In genomic region chr16:68985268-68985667, GRCh38 we compare ENCODE assay signal across 23 cellular contexts.
DNase-seq lines count a peak whose midpoint lies in the region; ATAC-seq and TF ChIP-seq lines count a peak whose summit lies in the region.
"Had no signal": no experiment of that assay in that cellular context is flagged by ENCODE, and none has a peak within 500 bp of the region (broad histone marks: within the 10 kb centered on the region; RNA-seq: fewer than 3 reads in every experiment).

No MANE protein-coding gene starts in this region.

- H3K27me3 Mint-ChIP-seq in activated CD4-positive, alpha-beta T cell treated with anti-CD3 and anti-CD28 coated beads for 36 hours = no peaks in the 10 kb centered on the region
- H3K27me3 Mint-ChIP-seq: B cell had no signal

- H3K4me1 ChIP-seq in cardiac muscle cell (ENCODE audit: low read depth) = peaks cover 17% of the 10 kb centered on the region
- no peaks in the 10 kb centered on the region for H3K4me1 ChIP-seq in right cardiac atrium (ENCODE audit: control insufficient read depth, insufficient read depth, low read length)
- peaks cover 28% of the 10 kb centered on the region for H3K4me1 ChIP-seq in mammary epithelial cell (ENCODE audit: insufficient read depth, low read length)
- peaks cover 28% of the 10 kb centered on the region for H3K4me1 ChIP-seq in foreskin keratinocyte

- H3K79me2 ChIP-seq in mammary epithelial cell (ENCODE audit: insufficient read depth, low read length) = no peaks in the 10 kb centered on the region

- BruUV-seq in mammary epithelial cell (replicated peaks; lab: Mats Ljungman, UMichigan) = no TSS peak

- H2AFZ ChIP-seq in mammary epithelial cell (ENCODE audit: low read depth, low read length) = no peak overlapping the region
- H2AFZ ChIP-seq: GM23248 had no signal

- TF ChIP-seq CTCF in cardiac muscle cell (IDR thresholded peaks at IDR 0.05; ENCODE audit: low read depth, low read length) = no peak
- TF ChIP-seq CTCF in mammary epithelial cell (conservative IDR thresholded peaks at IDR 0.05 in 1 of 2, IDR thresholded peaks at IDR 0.05 in 1 of 2; ENCODE audit: extremely low read depth in 1 of 2, insufficient read depth in 1 of 2, low read depth in 1 of 2, low read length in 2 of 2) = no peak
- TF ChIP-seq CTCF in foreskin keratinocyte (conservative IDR thresholded peaks at IDR 0.05) = no peak

- POLR2A ChIA-PET in activated CD4-positive, alpha-beta T cell treated with anti-CD3 and anti-CD28 coated beads for 36 hours (lab: Charles Lee) = no interaction called here

- H3K9ac ChIP-seq in mammary epithelial cell (ENCODE audit: insufficient read depth, low read length) = peak overlapping the region; percentile 85
- H3K9ac ChIP-seq: GM23248 had no signal

- H3K27me3 ChIP-seq in cardiac muscle cell (no peaks in the 10 kb centered on the region), right cardiac atrium (ENCODE audit: control insufficient read depth, insufficient read depth) (no peaks in the 10 kb centered on the region), mammary epithelial cell (ENCODE audit: insufficient read depth, low read length) (no peaks in the 10 kb centered on the region), foreskin keratinocyte (no peaks in the 10 kb centered on the region)

- in situ Hi-C loops in mammary epithelial cell (cut with MboI; ENCODE audit: low sequenced_read_pairs in 2 of 2) = no loop called here

- H3K4me3 ChIP-seq in cardiac muscle cell (no peak overlapping the region), right cardiac atrium (ENCODE audit: low read length) (no peak overlapping the region), mammary epithelial cell (replicated peaks in 1 of 3; ENCODE audit: insufficient read depth in 1 of 3, low read depth in 2 of 3, low read length in 3 of 3) (no peak overlapping the region)
- H3K4me3 ChIP-seq: GM23248, HAP-1 had no signal

- H3K36me3 ChIP-seq in cardiac muscle cell = no peaks in the 10 kb centered on the region
- no peaks in the 10 kb centered on the region for H3K36me3 ChIP-seq in mammary epithelial cell (ENCODE audit: insufficient read depth, low read length)
- H3K36me3 ChIP-seq: HAP-1 had no signal

- H3K4me1 Mint-ChIP-seq in activated CD4-positive, alpha-beta T cell treated with anti-CD3 and anti-CD28 coated beads for 36 hours = no peaks in the 10 kb centered on the region
- H3K4me1 Mint-ChIP-seq: B cell had no signal

- H3K4me3 Mint-ChIP-seq in activated CD4-positive, alpha-beta T cell treated with anti-CD3 and anti-CD28 coated beads for 36 hours = no peak overlapping the region
- H3K4me3 Mint-ChIP-seq: B cell had no signal

- 96% methylated on average over 5 of the region's 5 CpGs for WGBS in right cardiac atrium
- WGBS in mammary epithelial cell (ENCODE audit: low coverage, missing lambda C conversion rate) = 31% methylated on average over 5 of the region's 5 CpGs

- CTCF ChIA-PET in mammary epithelial cell (lab: Charles Lee; ENCODE audit: low non-redundant PET) = no interaction called here
- CTCF ChIA-PET in activated CD4-positive, alpha-beta T cell treated with anti-CD3 and anti-CD28 coated beads for 36 hours (lab: Charles Lee) = no interaction called here

- H4K20me1 ChIP-seq in mammary epithelial cell (ENCODE audit: insufficient read depth, low read length) = no peaks in the 10 kb centered on the region

- H3K27ac ChIP-seq in cardiac muscle cell (peak overlapping the region; percentile 80), right cardiac atrium (ENCODE audit: low read length) (no peak overlapping the region), mammary epithelial cell (ENCODE audit: insufficient read depth, low read depth, low read length) (peak overlapping the region; percentile 94), foreskin keratinocyte (peak overlapping the region; percentile 92)

- ATAC-seq in right cardiac atrium (no peak), foreskin keratinocyte (peak; percentile 20), GM18861 (IDR thresholded peaks at IDR 0.05; ENCODE audit: unreplicated experiment) (no peak), HG03280 (IDR thresholded peaks at IDR 0.05; ENCODE audit: unreplicated experiment) (no peak)
- no peak for ATAC-seq in activated CD4-positive, alpha-beta T cell treated with anti-CD3 and anti-CD28 coated beads for 36 hours

- dilution Hi-C loops in mammary epithelial cell (cut with HindIII; ENCODE audit: low sequenced_read_pairs) = no loop called here

- peaks cover 17% of the 10 kb centered on the region for H3K36me3 Mint-ChIP-seq in activated CD4-positive, alpha-beta T cell treated with anti-CD3 and anti-CD28 coated beads for 36 hours (ENCODE audit: low read depth)

- H3K27ac Mint-ChIP-seq in activated CD4-positive, alpha-beta T cell treated with anti-CD3 and anti-CD28 coated beads for 36 hours = no peak overlapping the region
- H3K27ac Mint-ChIP-seq: B cell had no signal

- H3K9me3 Mint-ChIP-seq in activated CD4-positive, alpha-beta T cell treated with anti-CD3 and anti-CD28 coated beads for 36 hours (ENCODE audit: low read depth) = no peaks in the 10 kb centered on the region

- DNase-seq in cardiac muscle cell (ENCODE audit: low read depth in 1 of 2, low spot score in 1 of 2) (no peak), right cardiac atrium (no peak), mammary epithelial cell (no peak), foreskin keratinocyte (peak in 1 of 2 donors; percentile 40)
- no peak for DNase-seq in central memory CD4-positive, alpha-beta T cell
- no peak for DNase-seq in activated CD4-positive, alpha-beta T cell treated with anti-CD3 and anti-CD28 coated beads for 36 hours
- DNase-seq: 8988T, COR-L47, GF-D8, KG1, MV-4-11, NCI-H187, NCI-H2107, NCI-H2227 treated with DMSO at 0.1 percent for 48 hours, NCI-H524, NCI-H82, OCI-M1, SIG-M5 had no signal

- H3K4me2 ChIP-seq in mammary epithelial cell (ENCODE audit: insufficient read depth, low read depth, low read length) = no peak overlapping the region

- intact Hi-C loops in right cardiac atrium (cut with DNase I) = no loop called here
- intact Hi-C loops in mammary epithelial cell (cut with micrococcal nuclease) = no loop called here
- intact Hi-C loops in activated CD4-positive, alpha-beta T cell treated with anti-CD3 and anti-CD28 coated beads for 36 hours (cut with DNase I, micrococcal nuclease) = no loop called here

- H3K9me3 ChIP-seq in cardiac muscle cell (ENCODE audit: low read depth) = no peaks in the 10 kb centered on the region
- no peaks in the 10 kb centered on the region for H3K9me3 ChIP-seq in right cardiac atrium (ENCODE audit: control insufficient read depth, low read length)
- H3K9me3 ChIP-seq in mammary epithelial cell (replicated peaks; ENCODE audit: insufficient read depth, low read length) = no peaks in the 10 kb centered on the region
- H3K9me3 ChIP-seq: HAP-1 had no signal
